ENCODE assay signal across 15 cellular contexts in genomic region chr1:56135069-56135863, GRCh38.
DNase-seq lines count a peak whose midpoint lies in the region; ATAC-seq and TF ChIP-seq lines count a peak whose summit lies in the region.
"Had no signal": no experiment of that assay in that cellular context is flagged by ENCODE, and none has a peak within 500 bp of the region (broad histone marks: within the 10 kb centered on the region; RNA-seq: fewer than 3 reads in every experiment).

No MANE protein-coding gene starts in this region.

- H3K4me1 ChIP-seq in OCI-LY7 (ENCODE audit: insufficient read depth, low read length, poor library complexity, severe bottlenecking) = no peaks in the 10 kb centered on the region
- H3K4me1 ChIP-seq: vagina had no signal

- no peaks in the 10 kb centered on the region for H3K9me2 ChIP-seq in OCI-LY7 (ENCODE audit: insufficient read depth, low read length)

- TF ChIP-seq CTCF in GM10248 (IDR thresholded peaks at IDR 0.05; ENCODE audit: control extremely low read depth, extremely low read depth, low read depth, missing control alignments) (no peak), GM20000 (IDR thresholded peaks at IDR 0.05; ENCODE audit: extremely low read depth, missing control alignments) (no peak), OCI-LY7 (conservative IDR thresholded peaks at IDR 0.05; ENCODE audit: low read length) (no peak)

- H3K79me2 ChIP-seq in OCI-LY7 (ENCODE audit: insufficient read depth, low read depth, low read length) = no peaks in the 10 kb centered on the region

- no peaks in the 10 kb centered on the region for H3K36me3 ChIP-seq in OCI-LY7 (ENCODE audit: insufficient read depth, low read length)
- H3K36me3 ChIP-seq: vagina had no signal

- BruUV-seq in OCI-LY7 (replicated peaks; lab: Mats Ljungman, UMichigan) = no TSS peak

- H3K4me3 ChIP-seq in OCI-LY7 (ENCODE audit: low read depth, low read length, poor library complexity, severe bottlenecking) = no peak overlapping the region
- H3K4me3 ChIP-seq: vagina had no signal

- ATAC-seq in HG03025 (IDR thresholded peaks at IDR 0.05; ENCODE audit: low FRiP score, unreplicated experiment) = peak; percentile 53

- CTCF ChIA-PET in GM10248 (lab: Yijun Ruan, JAX) = interaction anchor here (1.0 to 3.8 kb wide), 5 partner anchors 8 to 398 kb away, joined by 3 to 16 read pairs (median 3); no protein-coding TSS in a partner anchor
- CTCF ChIA-PET in OCI-LY7 (lab: Charles Lee; ENCODE audit: unreplicated experiment) = no interaction called here

- no peaks in the 10 kb centered on the region for H4K20me1 ChIP-seq in OCI-LY7 (ENCODE audit: insufficient read depth, low read length)

- intact Hi-C loops in OCI-LY7 (cut with micrococcal nuclease; ENCODE audit: unreplicated experiment) = no loop called here

- no peaks in the 10 kb centered on the region for H3K9me3 ChIP-seq in OCI-LY7 (ENCODE audit: low read length)
- H3K9me3 ChIP-seq: vagina had no signal

- POLR2A ChIA-PET in GM10248 (lab: Yijun Ruan, JAX) (no interaction called here), OCI-LY7 (lab: Charles Lee) (no interaction called here)

- DNase-seq in GM10248 (ENCODE audit: extremely low spot score) = peak; percentile 25
- peak; percentile 20 for DNase-seq in GM20000 (ENCODE audit: low spot score)
- DNase-seq in RPMI7951 (ENCODE audit: low read depth) = peak; percentile 36
- DNase-seq in OCI-M2 (lab: John Stamatoyannopoulos, UW; ENCODE audit: unreplicated experiment) = no peak
- no peak for DNase-seq in NCI-H774 (lab: John Stamatoyannopoulos, UW)
- no peak for DNase-seq in OCI-LY7 (ENCODE audit: low spot score)
- DNase-seq in NCI-H1417 (lab: John Stamatoyannopoulos, UW) = no peak
- DNase-seq: ACHN; activated CD8-positive, alpha-beta memory T cell treated with anti-CD3 and anti-CD28 coated beads, Interleukin-2, amount 50 U/mL, for 4 hours; anterior cingulate cortex; DND-41; naive B cell; NCI-H2081 had no signal

- no peak overlapping the region for H2AFZ ChIP-seq in OCI-LY7 (ENCODE audit: low read length)

- H3K4me2 ChIP-seq in OCI-LY7 (ENCODE audit: low read length) = no peak overlapping the region

- H3K27ac ChIP-seq in OCI-LY7 (ENCODE audit: low read depth, low read length, poor library complexity, severe bottlenecking) = no peak overlapping the region
- H3K27ac ChIP-seq: vagina had no signal

Comparison
In these comparisons a context has a peak if more than half of its experiments do, and no peak if none do; other contexts are left out.
1. DNase-seq: peak in GM10248 (single experiment), GM20000 (single experiment) and RPMI7951 (single experiment); none in OCI-M2 (single experiment), NCI-H774 (single experiment), OCI-LY7 (single experiment) and NCI-H1417 (0 of 3).